Comparison of ENCODE assay signal across 8 cellular contexts in genomic region chr19:49987159-49987698, GRCh38. TPM values are rescaled to one million over a fixed set of nuclear protein-coding genes. Genes with fewer than 3 reads are reported as not detected.
A peak's percentile ranks its signal among the peaks of the same experiment; 100 is the strongest.
DNase-seq lines count a peak whose midpoint lies in the region; ATAC-seq and TF ChIP-seq lines count a peak whose summit lies in the region.

No MANE protein-coding gene starts in this region.

- no peak overlapping the region for H3K4ac ChIP-seq in neuronal stem cell (ENCODE audit: low read length)

- no peaks in the 10 kb centered on the region for H3K4me1 Mint-ChIP-seq in stimulated activated naive CD8-positive, alpha-beta T cell treated with anti-CD3 and anti-CD28 coated beads, Interleukin-15, amount 100 ng/mL, for 72 hours

- no peak overlapping the region for H4K91ac ChIP-seq in neuronal stem cell (ENCODE audit: low read depth, low read length, poor library complexity)

- H2BK15ac ChIP-seq in neuronal stem cell (ENCODE audit: low read length) = no peak overlapping the region

- H2AK5ac ChIP-seq in neuronal stem cell (ENCODE audit: low read depth, low read length) = no peak overlapping the region

- no peaks in the 10 kb centered on the region for H3K27me3 ChIP-seq in neuronal stem cell (ENCODE audit: control insufficient read depth in 3 of 3, insufficient read depth in 3 of 3, low read depth in 1 of 3, low read length in 3 of 3)

- no peak overlapping the region for H4K8ac ChIP-seq in neuronal stem cell (ENCODE audit: low read depth, low read length)

- H3K23ac ChIP-seq in neuronal stem cell (ENCODE audit: low read depth, low read length, poor library complexity) = no peak overlapping the region

- H3K9me3 Mint-ChIP-seq in stimulated activated naive CD8-positive, alpha-beta T cell treated with anti-CD3 and anti-CD28 coated beads, Interleukin-15, amount 100 ng/mL, for 72 hours = no peaks in the 10 kb centered on the region

- H3K9me3 ChIP-seq in neuronal stem cell (replicated peaks in 1 of 2; ENCODE audit: control insufficient read depth in 2 of 2, insufficient read depth in 1 of 2, low read depth in 1 of 2, low read length in 2 of 2) = no peaks in the 10 kb centered on the region

- no peaks in the 10 kb centered on the region for H3K27me3 Mint-ChIP-seq in stimulated activated naive CD8-positive, alpha-beta T cell treated with anti-CD3 and anti-CD28 coated beads, Interleukin-15, amount 100 ng/mL, for 72 hours

- no peak overlapping the region for H2BK5ac ChIP-seq in neuronal stem cell (ENCODE audit: low read length)

- no peak overlapping the region for H2BK120ac ChIP-seq in neuronal stem cell (ENCODE audit: low read depth, low read length)

- H3K18ac ChIP-seq in neuronal stem cell (ENCODE audit: low read length) = no peak overlapping the region

- H3K79me1 ChIP-seq in neuronal stem cell (ENCODE audit: low read depth, low read length) = no peaks in the 10 kb centered on the region

- no peak overlapping the region for H3K9ac ChIP-seq in neuronal stem cell (ENCODE audit: low read depth, low read length, poor library complexity)

- peak; percentile 71 for ATAC-seq in stimulated activated naive CD8-positive, alpha-beta T cell treated with anti-CD3 and anti-CD28 coated beads, Interleukin-15, amount 100 ng/mL, for 72 hours
- no peak for ATAC-seq in GM21526 (IDR thresholded peaks at IDR 0.05; ENCODE audit: low FRiP score, unreplicated experiment)

- no CpG with 5 or more reads among the region's 9 CpGs for WGBS in neuronal stem cell (ENCODE audit: extremely low coverage in 2 of 2, insufficient read length in 2 of 2, insufficient replicate concordance in 1 of 2), 2 donors

- H3K27ac ChIP-seq in neuronal stem cell (replicated peaks; ENCODE audit: low read length) = no peak overlapping the region

- no peak overlapping the region for H3K27ac Mint-ChIP-seq in stimulated activated naive CD8-positive, alpha-beta T cell treated with anti-CD3 and anti-CD28 coated beads, Interleukin-15, amount 100 ng/mL, for 72 hours

- DNase-seq in GM19238 (ENCODE audit: insufficient read length, low spot score) (peak; percentile 48), RKO (ENCODE audit: low spot score) (peak; percentile 97), fibroblast of the aortic adventitia (ENCODE audit: low read depth) (peak; percentile 95), neuronal stem cell (ENCODE audit: low spot score) (peak; percentile 99), cortex of kidney (lab: John Stamatoyannopoulos, UW) (no peak)
- DNase-seq in activated T-helper 1 cell treated with anti-CD3 and anti-CD28 coated beads, Interleukin-2, amount 50 U/mL, for 16 hours (ENCODE audit: low read depth in 1 of 2, low spot score in 1 of 2) = peak; percentile 30 to 44
- peak; percentile 77 to 84 for DNase-seq in stimulated activated naive CD8-positive, alpha-beta T cell treated with anti-CD3 and anti-CD28 coated beads, Interleukin-15, amount 100 ng/mL, for 72 hours

- no peak overlapping the region for H2AFZ ChIP-seq in neuronal stem cell (ENCODE audit: low read length)

- peak; percentile 35 for TF ChIP-seq CTCF in fibroblast of the aortic adventitia (IDR thresholded peaks at IDR 0.05; ENCODE audit: insufficient read depth, low read length)

- H3K4me2 ChIP-seq in neuronal stem cell (ENCODE audit: insufficient read depth, low read length, poor library complexity, severe bottlenecking) = no peak overlapping the region

- H2BK12ac ChIP-seq in neuronal stem cell (ENCODE audit: low read length) = no peak overlapping the region

- H3K4me1 ChIP-seq in neuronal stem cell (ENCODE audit: control insufficient read depth in 2 of 2, insufficient read depth in 1 of 2, low read depth in 1 of 2, low read length in 2 of 2) = no peaks in the 10 kb centered on the region

- no peak overlapping the region for H3K14ac ChIP-seq in neuronal stem cell (ENCODE audit: low read length)

- peaks cover 11 to 33% of the 10 kb centered on the region in 2 donors for H3K36me3 ChIP-seq in neuronal stem cell (replicated peaks in 1 of 2; ENCODE audit: control insufficient read depth in 2 of 2, insufficient read depth in 2 of 2, low read length in 2 of 2)

- H3K4me3 ChIP-seq in fibroblast of the aortic adventitia (ENCODE audit: low read depth, low read length) = no peak overlapping the region
- H3K4me3 ChIP-seq in neuronal stem cell (ENCODE audit: low read length in 2 of 2) = no peak overlapping the region

- no peak overlapping the region for H3K4me3 Mint-ChIP-seq in stimulated activated naive CD8-positive, alpha-beta T cell treated with anti-CD3 and anti-CD28 coated beads, Interleukin-15, amount 100 ng/mL, for 72 hours

RNA-seq across cellular contexts. Expression of gene SIGLEC11, which starts 26.3 kb away (rescaled TPM):
- not detected in 2 replicates for total RNA-seq in fibroblast of the aortic adventitia (ENCODE audit: low replicate concordance)
- polyA plus RNA-seq in neuronal stem cell (2013, experiment 1 of 2) = not detected
- not detected for polyA plus RNA-seq in neuronal stem cell (2013, experiment 2 of 2)

RNA-seq across cellular contexts. Expression of gene VRK3, which starts 37.9 kb away (rescaled TPM):
- 17.3 and 30.6 TPM in 2 replicates for total RNA-seq in fibroblast of the aortic adventitia (ENCODE audit: low replicate concordance)
- 30.8 TPM for polyA plus RNA-seq in neuronal stem cell (2013, experiment 1 of 2)
- polyA plus RNA-seq in neuronal stem cell (2013, experiment 2 of 2) = 28.0 TPM

RNA-seq across cellular contexts. Expression of gene ZNF473, which starts 38.6 kb away (rescaled TPM):
- 11.0 and 14.1 TPM in 2 replicates for total RNA-seq in fibroblast of the aortic adventitia (ENCODE audit: low replicate concordance)
- 6.4 TPM for polyA plus RNA-seq in neuronal stem cell (2013, experiment 1 of 2)
- 6.2 TPM for polyA plus RNA-seq in neuronal stem cell (2013, experiment 2 of 2)

RNA-seq across cellular contexts. Expression of gene NUP62, which starts 57.9 kb away (rescaled TPM):
- 11.3 and 35.4 TPM in 2 replicates for total RNA-seq in fibroblast of the aortic adventitia (ENCODE audit: low replicate concordance)
- 69.0 TPM for polyA plus RNA-seq in neuronal stem cell (2013, experiment 1 of 2)
- polyA plus RNA-seq in neuronal stem cell (2013, experiment 2 of 2) = 72.2 TPM

RNA-seq across cellular contexts. Expression of gene ATF5, which starts 58.2 kb away (rescaled TPM):
- 81.5 and 106 TPM in 2 replicates for total RNA-seq in fibroblast of the aortic adventitia (ENCODE audit: low replicate concordance)
- 7.5 TPM for polyA plus RNA-seq in neuronal stem cell (2013, experiment 1 of 2)
- polyA plus RNA-seq in neuronal stem cell (2013, experiment 2 of 2) = 7.7 TPM
